In genomic region chr5:124593952-124594351, GRCh38 we compare ENCODE assay signal across 29 cellular contexts.
"Had no signal": no experiment of that assay in that cellular context is flagged by ENCODE, and none has a peak within 500 bp of the region (broad histone marks: within the 10 kb centered on the region; RNA-seq: fewer than 3 reads in every experiment).

No MANE protein-coding gene starts in this region.

- H3K4me3 Mint-ChIP-seq: activated CD4-positive, alpha-beta memory T cell treated with anti-CD3 and anti-CD28 coated beads, Interleukin-2, amount 10 ng/mL, durations not matched to agents 7 days and 5 days; activated CD4-positive, alpha-beta T cell treated with anti-CD3 and anti-CD28 coated beads, Interleukin-2, amount 10 ng/mL, durations not matched to agents 7 days and 5 days; activated naive CD4-positive, alpha-beta T cell treated with anti-CD3 and anti-CD28 coated beads, Interleukin-2, amount 10 ng/mL, durations not matched to agents 7 days and 5 days; activated naive CD8-positive, alpha-beta T cell treated with anti-CD3 and anti-CD28 coated beads, Interleukin-2, amount 10 ng/mL, durations not matched to agents 7 days and 5 days; activated T-cell treated with anti-CD3 and anti-CD28 coated beads, Interleukin-2, amount 50 U/mL, for 24 hours; activated T-cell treated with anti-CD3 and anti-CD28 coated beads, Interleukin-2, amount 50 U/mL, for 72 hours; central memory CD8-positive, alpha-beta T cell; T-cell; T-helper 1 cell treated with Interleukin-12 subunit alpha and Interleukin-12 subunit beta and Interleukin-4 antibody, amounts not matched to agents 30 μg/mL and 1 μg/mL, for 36 hours; WTC11 had no signal

- DNase-seq: activated CD4-positive, alpha-beta memory T cell treated with anti-CD3 and anti-CD28 coated beads, Interleukin-2, amount 10 ng/mL, durations not matched to agents 7 days and 5 days; activated CD4-positive, alpha-beta T cell treated with anti-CD3 and anti-CD28 coated beads for 1 hour; activated CD4-positive, alpha-beta T cell treated with anti-CD3 and anti-CD28 coated beads for 4 hours; activated CD4-positive, alpha-beta T cell treated with anti-CD3 and anti-CD28 coated beads, Interleukin-2, amount 10 ng/mL, durations not matched to agents 7 days and 5 days; activated CD4-positive, alpha-beta T cell treated with anti-CD3 and anti-CD28 coated beads, Interleukin-2, amount 50 U/mL, for 4 hours; activated CD8-positive, alpha-beta memory T cell treated with anti-CD3 and anti-CD28 coated beads, Interleukin-2, amount 50 U/mL, for 48 hours; activated gamma-delta T cell; activated naive CD4-positive, alpha-beta T cell; activated naive CD4-positive, alpha-beta T cell treated with anti-CD3 and anti-CD28 coated beads, Interleukin-2, amount 10 ng/mL, durations not matched to agents 7 days and 5 days; activated naive CD8-positive, alpha-beta T cell treated with anti-CD3 and anti-CD28 coated beads, Interleukin-2, amount 10 ng/mL, durations not matched to agents 7 days and 5 days; activated T-cell treated with anti-CD3 and anti-CD28 coated beads for 4 hours; activated T-cell treated with anti-CD3 and anti-CD28 coated beads, Interleukin-2, amount 50 U/mL, for 24 hours; activated T-cell treated with anti-CD3 and anti-CD28 coated beads, Interleukin-2, amount 50 U/mL, for 72 hours; brain microvascular endothelial cell; cortex of kidney; dermis blood vessel endothelial cell; effector CD8-positive, alpha-beta T cell; esophagus squamous epithelium; foreskin melanocyte; heart right ventricle; T-cell; T1000 had no signal

- H3K27me3 ChIP-seq: brain microvascular endothelial cell, esophagus squamous epithelium, gastroesophageal sphincter, heart right ventricle had no signal

- H3K27me3 Mint-ChIP-seq: activated CD4-positive, alpha-beta memory T cell treated with anti-CD3 and anti-CD28 coated beads, Interleukin-2, amount 10 ng/mL, durations not matched to agents 7 days and 5 days; activated naive CD8-positive, alpha-beta T cell treated with anti-CD3 and anti-CD28 coated beads, Interleukin-2, amount 10 ng/mL, durations not matched to agents 7 days and 5 days; central memory CD8-positive, alpha-beta T cell had no signal

- H3K4me3 ChIP-seq: esophagus squamous epithelium, gastroesophageal sphincter, heart right ventricle had no signal

- H3K9me3 Mint-ChIP-seq: activated CD4-positive, alpha-beta memory T cell treated with anti-CD3 and anti-CD28 coated beads, Interleukin-2, amount 10 ng/mL, durations not matched to agents 7 days and 5 days; activated naive CD4-positive, alpha-beta T cell treated with anti-CD3 and anti-CD28 coated beads, Interleukin-2, amount 10 ng/mL, durations not matched to agents 7 days and 5 days; activated naive CD8-positive, alpha-beta T cell treated with anti-CD3 and anti-CD28 coated beads, Interleukin-2, amount 10 ng/mL, durations not matched to agents 7 days and 5 days; T-helper 1 cell treated with Interleukin-12 subunit alpha and Interleukin-12 subunit beta and Interleukin-4 antibody, amounts not matched to agents 30 μg/mL and 1 μg/mL, for 36 hours had no signal

- H3K36me3 ChIP-seq: brain microvascular endothelial cell, esophagus squamous epithelium, gastroesophageal sphincter, heart right ventricle had no signal

- H3K27ac Mint-ChIP-seq: activated CD4-positive, alpha-beta memory T cell treated with anti-CD3 and anti-CD28 coated beads, Interleukin-2, amount 10 ng/mL, durations not matched to agents 7 days and 5 days; activated CD4-positive, alpha-beta T cell treated with anti-CD3 and anti-CD28 coated beads, Interleukin-2, amount 10 ng/mL, durations not matched to agents 7 days and 5 days; activated naive CD4-positive, alpha-beta T cell treated with anti-CD3 and anti-CD28 coated beads, Interleukin-2, amount 10 ng/mL, durations not matched to agents 7 days and 5 days; activated naive CD4-positive, alpha-beta T cell treated with anti-CD3 and anti-CD28 coated beads, Interleukin-2, amount 50 U/mL, for 72 hours; activated naive CD8-positive, alpha-beta T cell treated with anti-CD3 and anti-CD28 coated beads, Interleukin-2, amount 10 ng/mL, durations not matched to agents 7 days and 5 days; activated T-cell treated with anti-CD3 and anti-CD28 coated beads, Interleukin-2, amount 50 U/mL, for 24 hours; activated T-cell treated with anti-CD3 and anti-CD28 coated beads, Interleukin-2, amount 50 U/mL, for 72 hours; T-cell; T-helper 1 cell treated with Interleukin-12 subunit alpha and Interleukin-12 subunit beta and Interleukin-4 antibody, amounts not matched to agents 30 μg/mL and 1 μg/mL, for 36 hours; WTC11 had no signal

- H3K4me1 Mint-ChIP-seq: activated CD4-positive, alpha-beta memory T cell treated with anti-CD3 and anti-CD28 coated beads, Interleukin-2, amount 10 ng/mL, durations not matched to agents 7 days and 5 days; activated CD4-positive, alpha-beta T cell treated with anti-CD3 and anti-CD28 coated beads, Interleukin-2, amount 10 ng/mL, durations not matched to agents 7 days and 5 days; activated naive CD4-positive, alpha-beta T cell treated with anti-CD3 and anti-CD28 coated beads, Interleukin-2, amount 10 ng/mL, durations not matched to agents 7 days and 5 days; activated naive CD8-positive, alpha-beta T cell treated with anti-CD3 and anti-CD28 coated beads, Interleukin-2, amount 10 ng/mL, durations not matched to agents 7 days and 5 days; central memory CD8-positive, alpha-beta T cell; T-cell had no signal

- H3K36me3 Mint-ChIP-seq: activated naive CD4-positive, alpha-beta T cell treated with anti-CD3 and anti-CD28 coated beads, Interleukin-2, amount 10 ng/mL, durations not matched to agents 7 days and 5 days; activated naive CD4-positive, alpha-beta T cell treated with anti-CD3 and anti-CD28 coated beads, Interleukin-2, amount 50 U/mL, for 72 hours; activated naive CD8-positive, alpha-beta T cell treated with anti-CD3 and anti-CD28 coated beads, Interleukin-2, amount 10 ng/mL, durations not matched to agents 7 days and 5 days; T-cell; WTC11 had no signal

- H3K27ac ChIP-seq: brain microvascular endothelial cell, epithelial cell of prostate, esophagus squamous epithelium, gastroesophageal sphincter, heart right ventricle, VCaP had no signal
